In the genomic region with DNA sequence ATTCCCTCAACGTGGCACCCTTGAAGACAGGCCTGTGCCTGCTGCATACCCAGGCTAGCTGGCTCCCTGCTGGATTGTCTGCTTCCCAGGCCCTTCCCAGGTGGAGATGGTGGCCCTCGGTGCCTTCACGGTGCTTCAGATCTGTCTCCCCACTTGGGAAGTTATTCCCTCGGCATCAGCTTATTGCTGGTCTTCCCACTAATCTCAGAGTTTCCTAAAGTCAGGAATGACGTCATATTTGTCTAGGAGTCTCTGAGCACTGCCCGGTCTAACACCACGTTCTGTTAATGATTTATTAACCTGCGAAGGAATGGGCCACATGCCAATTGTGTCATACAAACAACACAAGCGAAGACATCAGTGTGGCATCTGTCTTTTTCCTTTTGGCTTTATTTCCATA, we compare ENCODE assay signal across 11 cellular contexts.
A peak's percentile ranks its signal among the peaks of the same experiment; 100 is the strongest.
DNase-seq lines count a peak whose midpoint lies in the region; TF ChIP-seq lines count a peak whose summit lies in the region.
"Had no signal": no experiment of that assay in that cellular context is flagged by ENCODE, and none has a peak within 500 bp of the region (broad histone marks: within the 10 kb centered on the region; RNA-seq: fewer than 3 reads in every experiment).

No MANE protein-coding gene starts in this region.

- peaks cover 17% of the 10 kb centered on the region for H3K4me1 Mint-ChIP-seq in progenitor cell of endocrine pancreas (ENCODE audit: low read depth)

- H3K4me1 ChIP-seq in hepatocyte (ENCODE audit: insufficient read depth) (peaks cover 35% of the 10 kb centered on the region), BE2C (0 out of 2 replicates have a peak, but pooled peaks cover 3% of the 10 kb centered on the region)

- H3K27me3 ChIP-seq in hepatocyte (no peaks in the 10 kb centered on the region), BE2C (no peaks in the 10 kb centered on the region)

- H3K36me3 ChIP-seq in hepatocyte (replicated peaks; ENCODE audit: insufficient read depth, low read depth), result no peaks in the 10 kb centered on the region
- H3K36me3 ChIP-seq in BE2C, result no peaks in the 10 kb centered on the region

- H3K4me3 ChIP-seq in hepatocyte (no peak overlapping the region), BE2C (ENCODE audit: low read depth, low read length) (no peak overlapping the region)

- H3K9me3 Mint-ChIP-seq in progenitor cell of endocrine pancreas (ENCODE audit: low read depth), result no peaks in the 10 kb centered on the region
- H3K9me3 Mint-ChIP-seq: activated T-cell treated with anti-CD3 and anti-CD28 coated beads, Interleukin-2, amount 50 U/mL, for 72 hours had no signal

- H3K9me3 ChIP-seq in hepatocyte (ENCODE audit: low read depth), result no peaks in the 10 kb centered on the region
- H3K9me3 ChIP-seq in BE2C, result no peaks in the 10 kb centered on the region

- 58% methylated on average over 9 of the region's 9 CpGs for WGBS in hepatocyte (ENCODE audit: low lambda C conversion rate, missing lambda C conversion rate)

- peak overlapping the region; percentile 89 for H3K27ac ChIP-seq in hepatocyte

- no peaks in the 10 kb centered on the region for H3K36me3 Mint-ChIP-seq in progenitor cell of endocrine pancreas (ENCODE audit: insufficient read depth)

- H3K27me3 Mint-ChIP-seq in progenitor cell of endocrine pancreas, result peaks cover 10% of the 10 kb centered on the region

- no peak overlapping the region for H2AFZ ChIP-seq in hepatocyte

- peak; percentile 93 for DNase-seq in DMS53 (lab: John Stamatoyannopoulos, UW)
- DNase-seq in SW480 (ENCODE audit: low spot score), result peak; percentile 68
- peak; percentile 85 for DNase-seq in hepatocyte (ENCODE audit: low spot score)
- no peak for DNase-seq in progenitor cell of endocrine pancreas (ENCODE audit: low spot score, unreplicated experiment)
- no peak for DNase-seq in cortex of kidney (lab: John Stamatoyannopoulos, UW)
- no peak for DNase-seq in NCI-H2107 treated with DMSO at 0.1 percent for 48 hours (lab: John Stamatoyannopoulos, UW; ENCODE audit: unreplicated experiment)
- DNase-seq in NCI-H82 (lab: John Stamatoyannopoulos, UW), result no peak
- DNase-seq in BE2C, result no peak
- DNase-seq: activated T-cell treated with anti-CD3 and anti-CD28 coated beads, Interleukin-2, amount 50 U/mL, for 72 hours; MV-4-11; stimulated activated CD4-positive, alpha-beta T cell treated with anti-CD3 and anti-CD28 coated beads, Interleukin-12 subunit alpha, Interleukin-12 subunit beta, amount 100 ng/mL, for 4 hours had no signal

- TF ChIP-seq CTCF in hepatocyte (IDR thresholded peaks at IDR 0.05; ENCODE audit: poor library complexity) (no peak), progenitor cell of endocrine pancreas (IDR thresholded peaks at IDR 0.05; ENCODE audit: unreplicated experiment) (no peak), BE2C (IDR thresholded peaks at IDR 0.05; ENCODE audit: low read depth, low read length) (no peak)

- no peaks in the 10 kb centered on the region for H4K20me1 ChIP-seq in hepatocyte (ENCODE audit: insufficient read depth, poor library complexity, severe bottlenecking)

- peak overlapping the region; percentile 57 for H3K27ac Mint-ChIP-seq in progenitor cell of endocrine pancreas
- H3K27ac Mint-ChIP-seq: activated T-cell treated with anti-CD3 and anti-CD28 coated beads, Interleukin-2, amount 50 U/mL, for 72 hours had no signal

- no peak overlapping the region for H3K4me3 Mint-ChIP-seq in progenitor cell of endocrine pancreas (ENCODE audit: low read depth)
- H3K4me3 Mint-ChIP-seq: activated T-cell treated with anti-CD3 and anti-CD28 coated beads, Interleukin-2, amount 50 U/mL, for 72 hours had no signal

- peak overlapping the region; percentile 21 for H3K4me2 ChIP-seq in hepatocyte

- H3K9me2 ChIP-seq in hepatocyte (replicated peaks; ENCODE audit: insufficient read depth), result no peaks in the 10 kb centered on the region

- no peaks in the 10 kb centered on the region for H3K79me2 ChIP-seq in hepatocyte

Comparison
In these comparisons a context has a peak if more than half of its experiments do, and no peak if none do; other contexts are left out.
1. DNase-seq: peak in DMS53 (single experiment), SW480 (single experiment) and hepatocyte (single experiment); none in progenitor cell of endocrine pancreas (single experiment), cortex of kidney (single experiment), NCI-H2107 treated with DMSO at 0.1 percent for 48 hours (single experiment), NCI-H82 (single experiment) and BE2C (single experiment).